In the genomic region with DNA sequence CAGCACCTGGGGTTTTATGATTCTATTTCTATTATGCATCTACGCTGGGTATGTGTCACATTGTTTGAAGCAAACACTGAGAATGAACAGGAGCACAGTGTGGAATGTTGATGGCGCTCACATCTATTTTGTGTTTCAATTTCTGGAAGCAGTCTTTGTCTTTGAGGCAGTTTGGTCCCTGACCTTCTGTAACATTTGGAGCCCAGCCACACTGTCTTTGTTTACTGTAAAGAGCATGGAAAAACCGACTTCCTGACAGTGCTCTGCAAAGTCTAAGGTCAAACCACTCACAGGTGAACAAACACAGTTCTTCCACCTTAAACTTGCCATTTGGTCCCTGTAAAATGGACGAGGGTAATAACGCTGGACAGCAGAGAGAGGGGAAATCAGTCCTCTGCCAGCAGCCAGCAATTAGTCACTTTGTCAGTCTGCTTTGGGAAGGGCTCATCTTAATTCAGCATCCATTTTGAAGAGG, we compare ENCODE assay signal across 13 cellular contexts.
DNase-seq lines count a peak whose midpoint lies in the region; ATAC-seq, FAIRE-seq and TF ChIP-seq lines count a peak whose summit lies in the region.
"Had no signal": no experiment of that assay in that cellular context is flagged by ENCODE, and none has a peak within 500 bp of the region (broad histone marks: within the 10 kb centered on the region; RNA-seq: fewer than 3 reads in every experiment).

No MANE protein-coding gene starts in this region.

- H3K9ac ChIP-seq in SK-N-SH, result no peak overlapping the region

- TF ChIP-seq EP300 in SK-N-SH (IDR thresholded peaks at IDR 0.05; ENCODE audit: borderline replicate concordance in 1 of 2, low read depth in 1 of 2, low read length in 1 of 2), result peak in 1 of 2 experiments; percentile 22; a peak in 1 of 4 replicates

- H3K4me1 ChIP-seq in right atrium auricular region, result peaks cover 0 to 24% of the 10 kb centered on the region in 2 donors
- peaks cover 0 to 29% of the 10 kb centered on the region in 2 experiments; a peak in 2 of 4 replicates for H3K4me1 ChIP-seq in SK-N-SH (ENCODE audit: control insufficient read depth in 1 of 2, insufficient read depth in 2 of 2, low read depth in 1 of 2, low read length in 1 of 2)

- no peaks in the 10 kb centered on the region for H4K20me1 ChIP-seq in SK-N-SH (ENCODE audit: insufficient read depth)

- CTCF ChIA-PET in SK-N-SH (lab: Yijun Ruan, JAX), result no interaction called here

- no peak overlapping the region for H3K4me2 ChIP-seq in SK-N-SH

- TF ChIP-seq RAD21 in SK-N-SH (IDR thresholded peaks at IDR 0.05; ENCODE audit: low read length), result no peak

- 35% methylated on average over 5 of the region's 5 CpGs for WGBS in SK-N-SH (ENCODE audit: low lambda C conversion rate)

- H3K4me3 Mint-ChIP-seq in naive thymus-derived CD8-positive, alpha-beta T cell, result no peak overlapping the region

- H3K27ac ChIP-seq in right atrium auricular region (no peak overlapping the region), SK-N-SH (ENCODE audit: low read depth in 2 of 2, low read length in 1 of 2) (peak overlapping the region in 1 of 2 experiments; percentile 76; a peak in 2 of 4 replicates)

- H2AFZ ChIP-seq in SK-N-SH (ENCODE audit: low read depth), result no peak overlapping the region

- POLR2A ChIA-PET in SK-N-SH (lab: Yijun Ruan, JAX), result interaction anchor here (1.8 kb wide), 1 partner anchor 548 kb away, joined by 9 read pairs; the partner anchor contains the start of gene SOX4
- POLR2A ChIA-PET in naive thymus-derived CD8-positive, alpha-beta T cell (lab: Charles Lee), result no interaction called here

- peak; percentile 76 for ATAC-seq in Right ventricle myocardium superior (ENCODE audit: poor library complexity)
- ATAC-seq in naive thymus-derived CD8-positive, alpha-beta T cell, result no peak
- ATAC-seq: HCT116 had no signal

- H3K9me3 ChIP-seq in right atrium auricular region, result no peaks in the 10 kb centered on the region
- H3K9me3 ChIP-seq in SK-N-SH, result no peaks in the 10 kb centered on the region

- no peak for TF ChIP-seq CTCF in right atrium auricular region (IDR thresholded peaks at IDR 0.05)
- TF ChIP-seq CTCF in SK-N-SH (IDR thresholded peaks at IDR 0.05), result no peak

- H3K27me3 Mint-ChIP-seq in naive thymus-derived CD8-positive, alpha-beta T cell, result peaks cover 0 to 7% (median 4%) of the 10 kb centered on the region in 5 donors

- DNase-seq in Right ventricle myocardium superior, result no peak
- DNase-seq in right atrium auricular region (ENCODE audit: low spot score), result no peak
- no peak for DNase-seq in SK-N-SH
- DNase-seq in kidney tubule cell (ENCODE audit: low spot score), result peak; percentile 28
- DNase-seq in urothelium cell line (ENCODE audit: low spot score), result peak; percentile 21
- no peak for DNase-seq in HTR-8/SVneo (ENCODE audit: insufficient read length, low spot score)
- DNase-seq in naive thymus-derived CD8-positive, alpha-beta T cell, result no peak
- DNase-seq in stimulated activated CD4-positive, alpha-beta T cell treated with anti-CD3 and anti-CD28 coated beads, Interleukin-1b, Interleukin-23, amount 100 ng/mL, for 48 hours, result no peak
- DNase-seq: activated CD4-positive, alpha-beta T cell treated with anti-CD3 and anti-CD28 coated beads, Interleukin-2, amount 50 U/mL, for 1 hour; activated naive CD4-positive, alpha-beta T cell treated with Interleukin-2 at 50 U/mL for 16 hours; MV-4-11; stimulated activated CD4-positive, alpha-beta T cell treated with anti-CD3 and anti-CD28 coated beads, Interleukin-4, amount 100 ng/mL, for 4 hours had no signal

- no peaks in the 10 kb centered on the region for H3K9me3 Mint-ChIP-seq in naive thymus-derived CD8-positive, alpha-beta T cell

- H3K9me2 ChIP-seq in SK-N-SH, result no peaks in the 10 kb centered on the region

- peak overlapping the region in 2 of 10 donors; percentile 2 to 40 for H3K27ac Mint-ChIP-seq in naive thymus-derived CD8-positive, alpha-beta T cell

- FAIRE-seq in urothelium cell line (lab: Jason Lieb, UNC) (no peak), HTR-8/SVneo (lab: Jason Lieb, UNC) (no peak)

- no peaks in the 10 kb centered on the region for H3K36me3 Mint-ChIP-seq in naive thymus-derived CD8-positive, alpha-beta T cell

- intact Hi-C loops in Right ventricle myocardium superior (cut with DNase I), result loop anchor here (10.0 kb wide), 1 partner anchor 547 kb away; the partner anchor contains the start of gene SOX4

- no peaks in the 10 kb centered on the region for H3K79me2 ChIP-seq in SK-N-SH (ENCODE audit: insufficient read depth)

- H3F3A ChIP-seq in SK-N-SH (replicated peaks; ENCODE audit: insufficient read depth), result peaks cover 7% of the 10 kb centered on the region

- H3K36me3 ChIP-seq in right atrium auricular region, result no peaks in the 10 kb centered on the region
- H3K36me3 ChIP-seq in SK-N-SH (replicated peaks in 1 of 2; ENCODE audit: control insufficient read depth in 1 of 2, insufficient read depth in 2 of 2, low read length in 1 of 2), result peaks cover 0 to 3% of the 10 kb centered on the region in 2 experiments

- H3K4me1 Mint-ChIP-seq in naive thymus-derived CD8-positive, alpha-beta T cell, result peaks cover 0 to 11% (median 5%) of the 10 kb centered on the region in 4 donors

- no peaks in the 10 kb centered on the region for H3K27me3 ChIP-seq in right atrium auricular region
- H3K27me3 ChIP-seq in SK-N-SH (ENCODE audit: insufficient read depth), result no peaks in the 10 kb centered on the region

- no peak overlapping the region for H3K4me3 ChIP-seq in right atrium auricular region
- H3K4me3 ChIP-seq in SK-N-SH (ENCODE audit: low read depth in 2 of 2, low read length in 1 of 2), result no peak overlapping the region

TF ChIP-seq in SK-N-SH, 30 proteins besides CTCF, POLR2A, EP300 and RAD21:
- TF ChIP-seq, protein P1, sequence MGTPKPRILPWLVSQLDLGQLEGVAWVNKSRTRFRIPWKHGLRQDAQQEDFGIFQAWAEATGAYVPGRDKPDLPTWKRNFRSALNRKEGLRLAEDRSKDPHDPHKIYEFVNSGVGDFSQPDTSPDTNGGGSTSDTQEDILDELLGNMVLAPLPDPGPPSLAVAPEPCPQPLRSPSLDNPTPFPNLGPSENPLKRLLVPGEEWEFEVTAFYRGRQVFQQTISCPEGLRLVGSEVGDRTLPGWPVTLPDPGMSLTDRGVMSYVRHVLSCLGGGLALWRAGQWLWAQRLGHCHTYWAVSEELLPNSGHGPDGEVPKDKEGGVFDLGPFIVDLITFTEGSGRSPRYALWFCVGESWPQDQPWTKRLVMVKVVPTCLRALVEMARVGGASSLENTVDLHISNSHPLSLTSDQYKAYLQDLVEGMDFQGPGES (IDR thresholded peaks at IDR 0.05; ENCODE audit: low read depth, low read length), result no peak
- TF ChIP-seq TCF12 (IDR thresholded peaks at IDR 0.05), result peak; percentile 58
- TF ChIP-seq, protein P2, sequence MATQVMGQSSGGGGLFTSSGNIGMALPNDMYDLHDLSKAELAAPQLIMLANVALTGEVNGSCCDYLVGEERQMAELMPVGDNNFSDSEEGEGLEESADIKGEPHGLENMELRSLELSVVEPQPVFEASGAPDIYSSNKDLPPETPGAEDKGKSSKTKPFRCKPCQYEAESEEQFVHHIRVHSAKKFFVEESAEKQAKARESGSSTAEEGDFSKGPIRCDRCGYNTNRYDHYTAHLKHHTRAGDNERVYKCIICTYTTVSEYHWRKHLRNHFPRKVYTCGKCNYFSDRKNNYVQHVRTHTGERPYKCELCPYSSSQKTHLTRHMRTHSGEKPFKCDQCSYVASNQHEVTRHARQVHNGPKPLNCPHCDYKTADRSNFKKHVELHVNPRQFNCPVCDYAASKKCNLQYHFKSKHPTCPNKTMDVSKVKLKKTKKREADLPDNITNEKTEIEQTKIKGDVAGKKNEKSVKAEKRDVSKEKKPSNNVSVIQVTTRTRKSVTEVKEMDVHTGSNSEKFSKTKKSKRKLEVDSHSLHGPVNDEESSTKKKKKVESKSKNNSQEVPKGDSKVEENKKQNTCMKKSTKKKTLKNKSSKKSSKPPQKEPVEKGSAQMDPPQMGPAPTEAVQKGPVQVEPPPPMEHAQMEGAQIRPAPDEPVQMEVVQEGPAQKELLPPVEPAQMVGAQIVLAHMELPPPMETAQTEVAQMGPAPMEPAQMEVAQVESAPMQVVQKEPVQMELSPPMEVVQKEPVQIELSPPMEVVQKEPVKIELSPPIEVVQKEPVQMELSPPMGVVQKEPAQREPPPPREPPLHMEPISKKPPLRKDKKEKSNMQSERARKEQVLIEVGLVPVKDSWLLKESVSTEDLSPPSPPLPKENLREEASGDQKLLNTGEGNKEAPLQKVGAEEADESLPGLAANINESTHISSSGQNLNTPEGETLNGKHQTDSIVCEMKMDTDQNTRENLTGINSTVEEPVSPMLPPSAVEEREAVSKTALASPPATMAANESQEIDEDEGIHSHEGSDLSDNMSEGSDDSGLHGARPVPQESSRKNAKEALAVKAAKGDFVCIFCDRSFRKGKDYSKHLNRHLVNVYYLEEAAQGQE (IDR thresholded peaks at IDR 0.05; ENCODE audit: low read depth, low read length), result peak; percentile 45; the same call in 1 of the 2 replicates
- no peak for TF ChIP-seq MXI1 (IDR thresholded peaks at IDR 0.05; ENCODE audit: low read depth, low read length)

Comparison
In these comparisons a context has a peak if more than half of its experiments do, and no peak if none do; other contexts are left out.
1. DNase-seq: peak in kidney tubule cell (single experiment) and urothelium cell line (single experiment); none in Right ventricle myocardium superior (single experiment), right atrium auricular region (single experiment), SK-N-SH (single experiment), HTR-8/SVneo (single experiment), naive thymus-derived CD8-positive, alpha-beta T cell (0 of 10) and stimulated activated CD4-positive, alpha-beta T cell treated with anti-CD3 and anti-CD28 coated beads, Interleukin-1b, Interleukin-23, amount 100 ng/mL, for 48 hours (single experiment).